In the genomic region with DNA sequence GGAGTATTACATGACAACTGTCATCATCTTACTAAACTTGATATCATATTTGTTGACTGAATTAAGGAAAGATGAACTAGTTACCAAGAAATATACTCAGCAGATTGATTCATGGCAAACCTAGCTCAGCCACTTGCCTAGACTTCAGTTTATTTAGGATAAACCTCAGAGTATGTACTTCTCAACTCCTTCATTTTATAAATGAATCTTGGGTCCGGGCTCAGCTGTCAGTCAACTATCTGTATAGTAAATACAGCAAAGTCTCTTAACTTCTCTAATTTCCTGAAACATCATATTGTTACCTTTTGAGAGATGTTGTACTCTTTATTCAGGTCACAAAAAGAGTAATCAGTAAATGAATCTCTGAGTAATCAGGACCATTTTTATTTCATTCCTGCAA, we compare ENCODE assay signal across 1 cellular context.
TF ChIP-seq lines count a peak whose summit lies in the region.

No MANE protein-coding gene starts in this region.

TF ChIP-seq in K562, 482 proteins besides CTCF, POLR2A, EP300 and RAD21 (continued from another document):
- TF ChIP-seq, protein P1, sequence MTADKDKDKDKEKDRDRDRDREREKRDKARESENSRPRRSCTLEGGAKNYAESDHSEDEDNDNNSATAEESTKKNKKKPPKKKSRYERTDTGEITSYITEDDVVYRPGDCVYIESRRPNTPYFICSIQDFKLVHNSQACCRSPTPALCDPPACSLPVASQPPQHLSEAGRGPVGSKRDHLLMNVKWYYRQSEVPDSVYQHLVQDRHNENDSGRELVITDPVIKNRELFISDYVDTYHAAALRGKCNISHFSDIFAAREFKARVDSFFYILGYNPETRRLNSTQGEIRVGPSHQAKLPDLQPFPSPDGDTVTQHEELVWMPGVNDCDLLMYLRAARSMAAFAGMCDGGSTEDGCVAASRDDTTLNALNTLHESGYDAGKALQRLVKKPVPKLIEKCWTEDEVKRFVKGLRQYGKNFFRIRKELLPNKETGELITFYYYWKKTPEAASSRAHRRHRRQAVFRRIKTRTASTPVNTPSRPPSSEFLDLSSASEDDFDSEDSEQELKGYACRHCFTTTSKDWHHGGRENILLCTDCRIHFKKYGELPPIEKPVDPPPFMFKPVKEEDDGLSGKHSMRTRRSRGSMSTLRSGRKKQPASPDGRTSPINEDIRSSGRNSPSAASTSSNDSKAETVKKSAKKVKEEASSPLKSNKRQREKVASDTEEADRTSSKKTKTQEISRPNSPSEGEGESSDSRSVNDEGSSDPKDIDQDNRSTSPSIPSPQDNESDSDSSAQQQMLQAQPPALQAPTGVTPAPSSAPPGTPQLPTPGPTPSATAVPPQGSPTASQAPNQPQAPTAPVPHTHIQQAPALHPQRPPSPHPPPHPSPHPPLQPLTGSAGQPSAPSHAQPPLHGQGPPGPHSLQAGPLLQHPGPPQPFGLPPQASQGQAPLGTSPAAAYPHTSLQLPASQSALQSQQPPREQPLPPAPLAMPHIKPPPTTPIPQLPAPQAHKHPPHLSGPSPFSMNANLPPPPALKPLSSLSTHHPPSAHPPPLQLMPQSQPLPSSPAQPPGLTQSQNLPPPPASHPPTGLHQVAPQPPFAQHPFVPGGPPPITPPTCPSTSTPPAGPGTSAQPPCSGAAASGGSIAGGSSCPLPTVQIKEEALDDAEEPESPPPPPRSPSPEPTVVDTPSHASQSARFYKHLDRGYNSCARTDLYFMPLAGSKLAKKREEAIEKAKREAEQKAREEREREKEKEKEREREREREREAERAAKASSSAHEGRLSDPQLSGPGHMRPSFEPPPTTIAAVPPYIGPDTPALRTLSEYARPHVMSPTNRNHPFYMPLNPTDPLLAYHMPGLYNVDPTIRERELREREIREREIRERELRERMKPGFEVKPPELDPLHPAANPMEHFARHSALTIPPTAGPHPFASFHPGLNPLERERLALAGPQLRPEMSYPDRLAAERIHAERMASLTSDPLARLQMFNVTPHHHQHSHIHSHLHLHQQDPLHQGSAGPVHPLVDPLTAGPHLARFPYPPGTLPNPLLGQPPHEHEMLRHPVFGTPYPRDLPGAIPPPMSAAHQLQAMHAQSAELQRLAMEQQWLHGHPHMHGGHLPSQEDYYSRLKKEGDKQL (CRISPR knock-in tag; IDR thresholded peaks at IDR 0.05; ENCODE audit: borderline replicate concordance), result no peak
- TF ChIP-seq NRF1 (conservative IDR thresholded peaks at IDR 0.05 in 1 of 2, IDR thresholded peaks at IDR 0.05 in 1 of 2), result no peak
- no peak for TF ChIP-seq BHLHE40 (IDR thresholded peaks at IDR 0.05; ENCODE audit: low read length)
- no peak for TF ChIP-seq KDM1A (IDR thresholded peaks at IDR 0.05)
- no peak for TF ChIP-seq RBBP5 (IDR thresholded peaks at IDR 0.05; ENCODE audit: borderline replicate concordance, insufficient read depth, low read length, poor library complexity, severe bottlenecking)
- no peak for TF ChIP-seq ZNF274 (IDR thresholded peaks at IDR 0.05; ENCODE audit: borderline replicate concordance, low read depth, low read length)
- TF ChIP-seq, protein P2, sequence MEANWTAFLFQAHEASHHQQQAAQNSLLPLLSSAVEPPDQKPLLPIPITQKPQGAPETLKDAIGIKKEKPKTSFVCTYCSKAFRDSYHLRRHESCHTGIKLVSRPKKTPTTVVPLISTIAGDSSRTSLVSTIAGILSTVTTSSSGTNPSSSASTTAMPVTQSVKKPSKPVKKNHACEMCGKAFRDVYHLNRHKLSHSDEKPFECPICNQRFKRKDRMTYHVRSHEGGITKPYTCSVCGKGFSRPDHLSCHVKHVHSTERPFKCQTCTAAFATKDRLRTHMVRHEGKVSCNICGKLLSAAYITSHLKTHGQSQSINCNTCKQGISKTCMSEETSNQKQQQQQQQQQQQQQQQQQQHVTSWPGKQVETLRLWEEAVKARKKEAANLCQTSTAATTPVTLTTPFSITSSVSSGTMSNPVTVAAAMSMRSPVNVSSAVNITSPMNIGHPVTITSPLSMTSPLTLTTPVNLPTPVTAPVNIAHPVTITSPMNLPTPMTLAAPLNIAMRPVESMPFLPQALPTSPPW (CRISPR knock-in tag; IDR thresholded peaks at IDR 0.05), result no peak
- TF ChIP-seq, protein P3, sequence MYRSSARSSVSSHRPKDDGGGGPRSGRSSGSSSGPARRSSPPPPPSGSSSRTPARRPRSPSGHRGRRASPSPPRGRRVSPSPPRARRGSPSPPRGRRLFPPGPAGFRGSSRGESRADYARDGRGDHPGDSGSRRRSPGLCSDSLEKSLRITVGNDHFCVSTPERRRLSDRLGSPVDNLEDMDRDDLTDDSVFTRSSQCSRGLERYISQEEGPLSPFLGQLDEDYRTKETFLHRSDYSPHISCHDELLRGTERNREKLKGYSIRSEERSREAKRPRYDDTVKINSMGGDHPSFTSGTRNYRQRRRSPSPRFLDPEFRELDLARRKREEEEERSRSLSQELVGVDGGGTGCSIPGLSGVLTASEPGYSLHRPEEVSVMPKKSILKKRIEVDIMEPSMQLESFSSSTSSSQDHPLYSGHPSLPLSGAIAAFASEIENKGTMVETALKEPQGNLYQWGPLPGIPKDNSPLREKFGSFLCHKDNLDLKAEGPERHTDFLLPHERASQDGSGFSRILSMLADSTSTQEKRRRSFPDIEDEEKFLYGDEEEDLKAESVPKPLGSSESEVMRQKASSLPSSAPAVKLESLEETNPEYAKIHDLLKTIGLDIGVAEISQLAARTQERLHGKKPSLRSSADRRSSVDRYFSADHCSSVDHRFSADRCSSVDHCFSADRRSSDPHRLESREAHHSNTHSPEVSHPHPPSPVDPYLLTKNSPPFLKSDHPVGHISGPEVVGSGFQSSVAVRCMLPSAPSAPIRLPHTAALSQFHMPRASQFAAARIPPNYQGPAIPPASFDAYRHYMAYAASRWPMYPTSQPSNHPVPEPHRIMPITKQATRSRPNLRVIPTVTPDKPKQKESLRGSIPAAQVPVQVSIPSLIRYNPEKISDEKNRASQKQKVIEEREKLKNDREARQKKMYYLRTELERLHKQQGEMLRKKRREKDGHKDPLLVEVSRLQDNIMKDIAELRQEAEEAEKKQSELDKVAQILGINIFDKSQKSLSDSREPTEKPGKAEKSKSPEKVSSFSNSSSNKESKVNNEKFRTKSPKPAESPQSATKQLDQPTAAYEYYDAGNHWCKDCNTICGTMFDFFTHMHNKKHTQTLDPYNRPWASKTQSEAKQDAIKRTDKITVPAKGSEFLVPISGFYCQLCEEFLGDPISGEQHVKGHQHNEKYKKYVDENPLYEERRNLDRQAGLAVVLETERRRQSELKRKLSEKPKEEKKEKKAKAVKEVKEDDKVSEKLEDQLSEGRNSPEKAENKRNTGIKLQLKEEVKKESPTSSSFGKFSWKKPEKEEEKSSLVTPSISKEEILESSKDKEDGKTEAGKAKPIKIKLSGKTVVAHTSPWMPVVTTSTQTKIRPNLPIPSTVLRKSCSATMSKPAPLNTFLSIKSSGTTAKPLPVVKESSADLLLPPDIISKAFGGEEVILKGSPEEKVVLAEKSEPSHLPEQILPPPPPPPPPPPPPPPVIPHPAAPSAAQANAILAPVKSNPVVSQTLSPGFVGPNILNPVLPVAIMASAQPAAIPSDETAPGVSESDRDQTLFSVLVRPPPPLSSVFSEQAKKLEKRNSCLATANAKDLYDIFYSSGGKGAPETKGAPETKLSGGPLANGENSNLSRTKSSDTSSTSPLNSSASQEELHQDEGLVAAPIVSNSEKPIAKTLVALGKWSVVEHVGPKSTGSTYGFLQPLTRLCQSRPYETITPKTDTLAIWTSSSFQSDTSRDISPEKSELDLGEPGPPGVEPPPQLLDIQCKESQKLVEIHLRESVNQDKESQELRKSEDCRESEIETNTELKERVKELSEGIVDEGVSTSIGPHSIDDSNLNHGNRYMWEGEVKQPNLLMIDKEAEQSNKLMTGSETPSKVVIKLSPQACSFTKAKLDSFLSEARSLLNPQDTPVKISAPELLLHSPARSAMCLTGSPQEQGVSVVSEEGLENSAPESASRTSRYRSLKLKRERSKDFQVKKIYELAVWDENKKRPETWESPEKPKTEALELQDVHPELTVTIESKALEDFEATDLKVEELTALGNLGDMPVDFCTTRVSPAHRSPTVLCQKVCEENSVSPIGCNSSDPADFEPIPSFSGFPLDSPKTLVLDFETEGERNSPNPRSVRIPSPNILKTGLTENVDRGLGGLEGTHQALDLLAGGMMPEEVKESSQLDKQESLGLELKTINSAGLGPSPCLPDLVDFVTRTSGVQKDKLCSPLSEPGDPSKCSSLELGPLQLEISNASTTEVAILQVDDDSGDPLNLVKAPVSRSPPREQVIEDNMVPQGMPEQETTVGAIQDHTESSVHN (IDR thresholded peaks at IDR 0.05; ENCODE audit: borderline replicate concordance in 1 of 2, low read depth in 1 of 2), result peak in 1 of 2 experiments; percentile 67; a peak in 1 of 4 replicates
